Comparison of ENCODE assay signal across 1 cellular context in genomic region chr12:103903979-103904378, GRCh38.
TF ChIP-seq lines count a peak whose summit lies in the region.

No MANE protein-coding gene starts in this region.

TF ChIP-seq in K562, 482 proteins besides CTCF, POLR2A, EP300 and RAD21:
- no peak for TF ChIP-seq ZNF224 (CRISPR knock-in tag; IDR thresholded peaks at IDR 0.05)
- no peak for TF ChIP-seq PTBP1 (IDR thresholded peaks at IDR 0.05; ENCODE audit: low read depth, low read length)
- TF ChIP-seq PURB (CRISPR knock-in tag; IDR thresholded peaks at IDR 0.05; ENCODE audit: low read depth): no peak
- no peak for TF ChIP-seq NCOA2 (IDR thresholded peaks at IDR 0.05; ENCODE audit: partially characterized antibody in 2 of 2)
- no peak for TF ChIP-seq ADNP (tag; IDR thresholded peaks at IDR 0.05)
